In the genomic region with DNA sequence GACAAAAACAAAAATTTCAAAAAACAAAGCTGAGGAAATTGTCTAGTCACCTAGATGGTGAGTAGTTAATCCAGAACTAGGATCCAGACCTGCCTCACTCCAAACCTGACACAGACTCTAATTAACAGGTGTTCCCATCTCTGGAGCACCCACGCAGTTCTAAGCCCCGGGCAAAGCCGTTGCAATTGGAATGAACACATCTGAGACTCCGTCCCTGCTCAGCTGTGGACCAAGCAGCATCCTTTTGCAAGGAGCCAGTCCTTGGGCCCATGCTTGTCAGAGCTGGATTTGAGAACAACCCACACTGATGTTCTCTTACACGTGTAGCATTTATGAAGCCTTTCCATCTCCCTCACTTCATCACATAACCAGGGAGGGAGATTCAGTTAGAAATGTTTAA, we compare ENCODE assay signal across 1 cellular context.
TF ChIP-seq lines count a peak whose summit lies in the region.

No MANE protein-coding gene starts in this region.

TF ChIP-seq in GM23338, 12 proteins besides CTCF, POLR2A, EP300 and RAD21 (continued from another document):
- TF ChIP-seq, protein P1, sequence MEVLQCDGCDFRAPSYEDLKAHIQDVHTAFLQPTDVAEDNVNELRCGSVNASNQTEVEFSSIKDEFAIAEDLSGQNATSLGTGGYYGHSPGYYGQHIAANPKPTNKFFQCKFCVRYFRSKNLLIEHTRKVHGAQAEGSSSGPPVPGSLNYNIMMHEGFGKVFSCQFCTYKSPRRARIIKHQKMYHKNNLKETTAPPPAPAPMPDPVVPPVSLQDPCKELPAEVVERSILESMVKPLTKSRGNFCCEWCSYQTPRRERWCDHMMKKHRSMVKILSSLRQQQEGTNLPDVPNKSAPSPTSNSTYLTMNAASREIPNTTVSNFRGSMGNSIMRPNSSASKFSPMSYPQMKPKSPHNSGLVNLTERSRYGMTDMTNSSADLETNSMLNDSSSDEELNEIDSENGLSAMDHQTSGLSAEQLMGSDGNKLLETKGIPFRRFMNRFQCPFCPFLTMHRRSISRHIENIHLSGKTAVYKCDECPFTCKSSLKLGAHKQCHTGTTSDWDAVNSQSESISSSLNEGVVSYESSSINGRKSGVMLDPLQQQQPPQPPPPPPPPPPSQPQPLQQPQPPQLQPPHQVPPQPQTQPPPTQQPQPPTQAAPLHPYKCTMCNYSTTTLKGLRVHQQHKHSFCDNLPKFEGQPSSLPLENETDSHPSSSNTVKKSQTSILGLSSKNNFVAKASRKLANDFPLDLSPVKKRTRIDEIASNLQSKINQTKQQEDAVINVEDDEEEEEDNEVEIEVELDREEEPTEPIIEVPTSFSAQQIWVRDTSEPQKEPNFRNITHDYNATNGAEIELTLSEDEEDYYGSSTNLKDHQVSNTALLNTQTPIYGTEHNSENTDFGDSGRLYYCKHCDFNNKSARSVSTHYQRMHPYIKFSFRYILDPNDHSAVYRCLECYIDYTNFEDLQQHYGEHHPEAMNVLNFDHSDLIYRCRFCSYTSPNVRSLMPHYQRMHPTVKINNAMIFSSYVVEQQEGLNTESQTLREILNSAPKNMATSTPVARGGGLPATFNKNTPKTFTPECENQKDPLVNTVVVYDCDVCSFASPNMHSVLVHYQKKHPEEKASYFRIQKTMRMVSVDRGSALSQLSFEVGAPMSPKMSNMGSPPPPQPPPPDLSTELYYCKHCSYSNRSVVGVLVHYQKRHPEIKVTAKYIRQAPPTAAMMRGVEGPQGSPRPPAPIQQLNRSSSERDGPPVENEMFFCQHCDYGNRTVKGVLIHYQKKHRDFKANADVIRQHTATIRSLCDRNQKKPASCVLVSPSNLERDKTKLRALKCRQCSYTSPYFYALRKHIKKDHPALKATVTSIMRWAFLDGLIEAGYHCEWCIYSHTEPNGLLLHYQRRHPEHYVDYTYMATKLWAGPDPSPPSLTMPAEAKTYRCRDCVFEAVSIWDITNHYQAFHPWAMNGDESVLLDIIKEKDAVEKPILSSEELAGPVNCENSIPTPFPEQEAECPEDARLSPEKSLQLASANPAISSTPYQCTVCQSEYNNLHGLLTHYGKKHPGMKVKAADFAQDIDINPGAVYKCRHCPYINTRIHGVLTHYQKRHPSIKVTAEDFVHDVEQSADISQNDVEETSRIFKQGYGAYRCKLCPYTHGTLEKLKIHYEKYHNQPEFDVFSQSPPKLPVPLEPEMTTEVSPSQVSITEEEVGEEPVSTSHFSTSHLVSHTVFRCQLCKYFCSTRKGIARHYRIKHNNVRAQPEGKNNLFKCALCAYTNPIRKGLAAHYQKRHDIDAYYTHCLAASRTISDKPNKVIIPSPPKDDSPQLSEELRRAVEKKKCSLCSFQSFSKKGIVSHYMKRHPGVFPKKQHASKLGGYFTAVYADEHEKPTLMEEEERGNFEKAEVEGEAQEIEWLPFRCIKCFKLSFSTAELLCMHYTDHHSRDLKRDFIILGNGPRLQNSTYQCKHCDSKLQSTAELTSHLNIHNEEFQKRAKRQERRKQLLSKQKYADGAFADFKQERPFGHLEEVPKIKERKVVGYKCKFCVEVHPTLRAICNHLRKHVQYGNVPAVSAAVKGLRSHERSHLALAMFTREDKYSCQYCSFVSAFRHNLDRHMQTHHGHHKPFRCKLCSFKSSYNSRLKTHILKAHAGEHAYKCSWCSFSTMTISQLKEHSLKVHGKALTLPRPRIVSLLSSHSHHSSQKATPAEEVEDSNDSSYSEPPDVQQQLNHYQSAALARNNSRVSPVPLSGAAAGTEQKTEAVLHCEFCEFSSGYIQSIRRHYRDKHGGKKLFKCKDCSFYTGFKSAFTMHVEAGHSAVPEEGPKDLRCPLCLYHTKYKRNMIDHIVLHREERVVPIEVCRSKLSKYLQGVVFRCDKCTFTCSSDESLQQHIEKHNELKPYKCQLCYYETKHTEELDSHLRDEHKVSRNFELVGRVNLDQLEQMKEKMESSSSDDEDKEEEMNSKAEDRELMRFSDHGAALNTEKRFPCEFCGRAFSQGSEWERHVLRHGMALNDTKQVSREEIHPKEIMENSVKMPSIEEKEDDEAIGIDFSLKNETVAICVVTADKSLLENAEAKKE (CRISPR knock-in tag; IDR thresholded peaks at IDR 0.05), result no peak
- TF ChIP-seq ZNF331 (CRISPR knock-in tag; IDR thresholded peaks at IDR 0.05; ENCODE audit: low read depth) (no peak), EZH2 (IDR thresholded peaks at IDR 0.05; ENCODE audit: low read depth, unreplicated experiment) (no peak), CREB1 (CRISPR knock-in tag; IDR thresholded peaks at IDR 0.05; ENCODE audit: low read depth) (no peak), STAT1 (IDR thresholded peaks at IDR 0.05; ENCODE audit: unreplicated experiment) (no peak)
- TF ChIP-seq, protein P2, sequence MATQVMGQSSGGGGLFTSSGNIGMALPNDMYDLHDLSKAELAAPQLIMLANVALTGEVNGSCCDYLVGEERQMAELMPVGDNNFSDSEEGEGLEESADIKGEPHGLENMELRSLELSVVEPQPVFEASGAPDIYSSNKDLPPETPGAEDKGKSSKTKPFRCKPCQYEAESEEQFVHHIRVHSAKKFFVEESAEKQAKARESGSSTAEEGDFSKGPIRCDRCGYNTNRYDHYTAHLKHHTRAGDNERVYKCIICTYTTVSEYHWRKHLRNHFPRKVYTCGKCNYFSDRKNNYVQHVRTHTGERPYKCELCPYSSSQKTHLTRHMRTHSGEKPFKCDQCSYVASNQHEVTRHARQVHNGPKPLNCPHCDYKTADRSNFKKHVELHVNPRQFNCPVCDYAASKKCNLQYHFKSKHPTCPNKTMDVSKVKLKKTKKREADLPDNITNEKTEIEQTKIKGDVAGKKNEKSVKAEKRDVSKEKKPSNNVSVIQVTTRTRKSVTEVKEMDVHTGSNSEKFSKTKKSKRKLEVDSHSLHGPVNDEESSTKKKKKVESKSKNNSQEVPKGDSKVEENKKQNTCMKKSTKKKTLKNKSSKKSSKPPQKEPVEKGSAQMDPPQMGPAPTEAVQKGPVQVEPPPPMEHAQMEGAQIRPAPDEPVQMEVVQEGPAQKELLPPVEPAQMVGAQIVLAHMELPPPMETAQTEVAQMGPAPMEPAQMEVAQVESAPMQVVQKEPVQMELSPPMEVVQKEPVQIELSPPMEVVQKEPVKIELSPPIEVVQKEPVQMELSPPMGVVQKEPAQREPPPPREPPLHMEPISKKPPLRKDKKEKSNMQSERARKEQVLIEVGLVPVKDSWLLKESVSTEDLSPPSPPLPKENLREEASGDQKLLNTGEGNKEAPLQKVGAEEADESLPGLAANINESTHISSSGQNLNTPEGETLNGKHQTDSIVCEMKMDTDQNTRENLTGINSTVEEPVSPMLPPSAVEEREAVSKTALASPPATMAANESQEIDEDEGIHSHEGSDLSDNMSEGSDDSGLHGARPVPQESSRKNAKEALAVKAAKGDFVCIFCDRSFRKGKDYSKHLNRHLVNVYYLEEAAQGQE (IDR thresholded peaks at IDR 0.05; ENCODE audit: unreplicated experiment), result no peak
- TF ChIP-seq, protein P3, sequence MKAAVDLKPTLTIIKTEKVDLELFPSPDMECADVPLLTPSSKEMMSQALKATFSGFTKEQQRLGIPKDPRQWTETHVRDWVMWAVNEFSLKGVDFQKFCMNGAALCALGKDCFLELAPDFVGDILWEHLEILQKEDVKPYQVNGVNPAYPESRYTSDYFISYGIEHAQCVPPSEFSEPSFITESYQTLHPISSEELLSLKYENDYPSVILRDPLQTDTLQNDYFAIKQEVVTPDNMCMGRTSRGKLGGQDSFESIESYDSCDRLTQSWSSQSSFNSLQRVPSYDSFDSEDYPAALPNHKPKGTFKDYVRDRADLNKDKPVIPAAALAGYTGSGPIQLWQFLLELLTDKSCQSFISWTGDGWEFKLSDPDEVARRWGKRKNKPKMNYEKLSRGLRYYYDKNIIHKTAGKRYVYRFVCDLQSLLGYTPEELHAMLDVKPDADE (IDR thresholded peaks at IDR 0.05), result no peak
